In genomic region chr14:63726499-63726898, GRCh38 we compare ENCODE assay signal across 8 cellular contexts. TPM values are rescaled to one million over a fixed set of nuclear protein-coding genes. Genes with fewer than 3 reads are reported as not detected.
A peak's percentile ranks its signal among the peaks of the same experiment; 100 is the strongest.
DNase-seq lines count a peak whose midpoint lies in the region; ATAC-seq and TF ChIP-seq lines count a peak whose summit lies in the region.

No MANE protein-coding gene starts in this region.

- H3K27me3 Mint-ChIP-seq in stimulated activated memory B cell treated with anti-CD40 and anti-IgM and Interleukin-4, amounts not matched to agents 10 μg/mL and 1 μg/mL and 100 μg/mL, for 72 hours = no peaks in the 10 kb centered on the region

- no peaks in the 10 kb centered on the region for H3K9me3 Mint-ChIP-seq in stimulated activated memory B cell treated with anti-CD40 and anti-IgM and Interleukin-4, amounts not matched to agents 10 μg/mL and 1 μg/mL and 100 μg/mL, for 72 hours

- H3K4me2 ChIP-seq in SU-DHL-6 (ENCODE audit: low read depth, low read length, poor library complexity, severe bottlenecking) = peak overlapping the region; percentile 88
- peak overlapping the region; percentile 86 for H3K4me2 ChIP-seq in hepatocyte

- ATAC-seq in stimulated activated memory B cell treated with anti-CD40 and anti-IgM and Interleukin-4, amounts not matched to agents 10 μg/mL and 1 μg/mL and 100 μg/mL, for 72 hours = no peak
- no peak for ATAC-seq in HG02678 (IDR thresholded peaks at IDR 0.05; ENCODE audit: unreplicated experiment)

- H2AFZ ChIP-seq in SU-DHL-6 (ENCODE audit: low read depth, low read length, severe bottlenecking) (no peak overlapping the region), hepatocyte (peak overlapping the region; percentile 98)

- H3K36me3 ChIP-seq in SU-DHL-6 (ENCODE audit: low read length) (peaks cover 5% of the 10 kb centered on the region; the same call in 1 of the 2 replicates), hepatocyte (replicated peaks; ENCODE audit: insufficient read depth, low read depth) (no peaks in the 10 kb centered on the region)

- peak overlapping the region; percentile 77 for H3K4me3 ChIP-seq in SU-DHL-6 (ENCODE audit: insufficient read depth, low read length, poor library complexity, severe bottlenecking)
- peak overlapping the region; percentile 97 for H3K4me3 ChIP-seq in hepatocyte

- H3K79me2 ChIP-seq in SU-DHL-6 (ENCODE audit: insufficient read depth, low read length) (peaks cover 57% of the 10 kb centered on the region), hepatocyte (peaks cover 55% of the 10 kb centered on the region)

- no peaks in the 10 kb centered on the region for H3K4me1 ChIP-seq in hepatocyte (ENCODE audit: insufficient read depth)

- H3K36me3 Mint-ChIP-seq in stimulated activated memory B cell treated with anti-CD40 and anti-IgM and Interleukin-4, amounts not matched to agents 10 μg/mL and 1 μg/mL and 100 μg/mL, for 72 hours = peaks cover 14% of the 10 kb centered on the region

- peaks cover 39% of the 10 kb centered on the region for H3F3A ChIP-seq in SU-DHL-6 (ENCODE audit: insufficient read depth)

- TF ChIP-seq CTCF in SU-DHL-6 (IDR thresholded peaks at IDR 0.05; ENCODE audit: insufficient read depth, low read length, poor library complexity, severe bottlenecking) = no peak
- TF ChIP-seq CTCF in hepatocyte (IDR thresholded peaks at IDR 0.05; ENCODE audit: poor library complexity) = no peak

- peak overlapping the region; percentile 99 for H3K27ac Mint-ChIP-seq in stimulated activated memory B cell treated with anti-CD40 and anti-IgM and Interleukin-4, amounts not matched to agents 10 μg/mL and 1 μg/mL and 100 μg/mL, for 72 hours

- H3K9ac ChIP-seq in SU-DHL-6 (ENCODE audit: low read length) = peak overlapping the region; percentile 86

- WGBS in hepatocyte (ENCODE audit: low lambda C conversion rate, missing lambda C conversion rate) = 1% methylated on average over 5 of the region's 5 CpGs

- no peaks in the 10 kb centered on the region for H3K9me2 ChIP-seq in SU-DHL-6 (replicated peaks; ENCODE audit: insufficient read depth, low read length)
- H3K9me2 ChIP-seq in hepatocyte (replicated peaks; ENCODE audit: insufficient read depth) = no peaks in the 10 kb centered on the region

- no peaks in the 10 kb centered on the region for H3K9me3 ChIP-seq in SU-DHL-6 (ENCODE audit: insufficient read depth, low read length)
- no peaks in the 10 kb centered on the region for H3K9me3 ChIP-seq in hepatocyte (ENCODE audit: low read depth)

- peak; percentile 18 for DNase-seq in DMS53 (lab: John Stamatoyannopoulos, UW)
- DNase-seq in DMS53 treated with DMSO at 0.1 percent for 48 hours (lab: John Stamatoyannopoulos, UW; ENCODE audit: unreplicated experiment) = no peak
- DNase-seq in hepatocyte (ENCODE audit: low spot score) = no peak
- DNase-seq in retina = no peak
- DNase-seq in DMS153 (lab: John Stamatoyannopoulos, UW) = no peak

- H3K27me3 ChIP-seq in SU-DHL-6 (ENCODE audit: low read length) = no peaks in the 10 kb centered on the region
- no peaks in the 10 kb centered on the region for H3K27me3 ChIP-seq in hepatocyte

- H4K20me1 ChIP-seq in SU-DHL-6 (ENCODE audit: low read depth, low read length) (no peaks in the 10 kb centered on the region), hepatocyte (ENCODE audit: insufficient read depth, poor library complexity, severe bottlenecking) (no peaks in the 10 kb centered on the region)

- H3K27ac ChIP-seq in SU-DHL-6 (ENCODE audit: low read depth, low read length) (peak overlapping the region; percentile 88), hepatocyte (peak overlapping the region; percentile 89)

- H3K4me1 Mint-ChIP-seq in stimulated activated memory B cell treated with anti-CD40 and anti-IgM and Interleukin-4, amounts not matched to agents 10 μg/mL and 1 μg/mL and 100 μg/mL, for 72 hours = peaks cover 49% of the 10 kb centered on the region

- H3K4me3 Mint-ChIP-seq in stimulated activated memory B cell treated with anti-CD40 and anti-IgM and Interleukin-4, amounts not matched to agents 10 μg/mL and 1 μg/mL and 100 μg/mL, for 72 hours = peak overlapping the region; percentile 100

RNA-seq across cellular contexts. Expression of gene SGPP1, which starts 1.4 kb away (rescaled TPM):
- 19.8 and 23.9 TPM in 2 replicates for total RNA-seq in hepatocyte
- 12.0 and 17.8 TPM in 2 replicates for polyA plus RNA-seq in hepatocyte
